In genomic region chr2:86420913-86421312, GRCh38 we compare ENCODE assay signal across 26 cellular contexts.
"Had no signal": no experiment of that assay in that cellular context is flagged by ENCODE, and none has a peak within 500 bp of the region (broad histone marks: within the 10 kb centered on the region; RNA-seq: fewer than 3 reads in every experiment).

No MANE protein-coding gene starts in this region.

- H3K36me3 Mint-ChIP-seq: natural killer cell; stimulated activated naive B cell treated with anti-CD40 and anti-IgM and Interleukin-4, amounts not matched to agents 10 μg/mL and 1 μg/mL and 100 μg/mL, for 72 hours had no signal

- H3K36me3 ChIP-seq: colonic mucosa, esophagus muscularis mucosa, gastroesophageal sphincter, heart right ventricle, left lung, pancreas, right lobe of liver, suprapubic skin, transverse colon, upper lobe of right lung, uterus had no signal

- ATAC-seq: foreskin keratinocyte; gastroesophageal sphincter; heart right ventricle; left cardiac atrium; left lung; natural killer cell; pancreas; right lobe of liver; stimulated activated naive B cell treated with anti-CD40 and anti-IgM and Interleukin-4, amounts not matched to agents 10 μg/mL and 1 μg/mL and 100 μg/mL, for 72 hours; upper lobe of right lung had no signal

- DNase-seq: colonic mucosa; effector memory CD4-positive, alpha-beta T cell; foreskin keratinocyte; heart right ventricle; hippocampal formation; left cardiac atrium; left lung; mammary epithelial cell; mesendoderm; natural killer cell; pancreas; right lobe of liver; small intestine; stimulated activated CD4-positive, alpha-beta T cell treated with anti-CD3 and anti-CD28 coated beads, Interleukin-15, amount 100 ng/mL, for 24 hours; stimulated activated CD4-positive, alpha-beta T cell treated with anti-CD3 and anti-CD28 coated beads, Interleukin-2, amount 100 ng/mL, for 48 hours; stimulated activated naive B cell treated with anti-CD40 and anti-IgM and Interleukin-4, amounts not matched to agents 10 μg/mL and 1 μg/mL and 100 μg/mL, for 72 hours; transverse colon; upper lobe of right lung; uterus had no signal

- H3K4me1 ChIP-seq: colonic mucosa, esophagus muscularis mucosa, foreskin keratinocyte, gastroesophageal sphincter, pancreas, right lobe of liver, suprapubic skin, transverse colon, upper lobe of right lung, uterus had no signal

- H3K4me3 Mint-ChIP-seq: dendritic cell treated with granulocyte-macrophage colony-stimulating factor and Interleukin-4, amounts not matched to agents 40 ng/mL and 50 ng/mL, for 4 days; natural killer cell; stimulated activated naive B cell treated with anti-CD40 and anti-IgM and Interleukin-4, amounts not matched to agents 10 μg/mL and 1 μg/mL and 100 μg/mL, for 72 hours; stimulated activated naive CD8-positive, alpha-beta T cell treated with anti-CD3 and anti-CD28 coated beads, Interleukin-15, Interleukin-2, amounts not matched to agents 100 ng/mL and 50 ng/mL, for 24 hours had no signal

- H3K27me3 Mint-ChIP-seq: dendritic cell treated with granulocyte-macrophage colony-stimulating factor and Interleukin-4, amounts not matched to agents 40 ng/mL and 50 ng/mL, for 4 days had no signal

- FAIRE-seq: endothelial cell of umbilical vein, islet of Langerhans, pancreas, small intestine had no signal

- H3K27me3 ChIP-seq: colonic mucosa, esophagus muscularis mucosa, foreskin keratinocyte, gastroesophageal sphincter, pancreas, right lobe of liver, uterus had no signal

- H3K4me1 Mint-ChIP-seq: natural killer cell had no signal

- H3K4me3 ChIP-seq: colonic mucosa, esophagus muscularis mucosa, gastroesophageal sphincter, heart right ventricle, left lung, pancreas, right lobe of liver, suprapubic skin, transverse colon, upper lobe of right lung, uterus had no signal

- H3K27ac Mint-ChIP-seq: dendritic cell treated with granulocyte-macrophage colony-stimulating factor and Interleukin-4, amounts not matched to agents 40 ng/mL and 50 ng/mL, for 4 days; natural killer cell; stimulated activated naive B cell treated with anti-CD40 and anti-IgM and Interleukin-4, amounts not matched to agents 10 μg/mL and 1 μg/mL and 100 μg/mL, for 72 hours; stimulated activated naive CD8-positive, alpha-beta T cell treated with anti-CD3 and anti-CD28 coated beads, Interleukin-15, Interleukin-2, amounts not matched to agents 100 ng/mL and 50 ng/mL, for 24 hours had no signal

- H3K27ac ChIP-seq: colonic mucosa, esophagus muscularis mucosa, foreskin keratinocyte, gastroesophageal sphincter, heart right ventricle, left lung, pancreas, right lobe of liver, suprapubic skin, transverse colon, upper lobe of right lung, uterus had no signal

- H3K9me3 Mint-ChIP-seq: dendritic cell treated with granulocyte-macrophage colony-stimulating factor and Interleukin-4, amounts not matched to agents 40 ng/mL and 50 ng/mL, for 4 days; natural killer cell; stimulated activated naive CD8-positive, alpha-beta T cell treated with anti-CD3 and anti-CD28 coated beads, Interleukin-15, Interleukin-2, amounts not matched to agents 100 ng/mL and 50 ng/mL, for 24 hours had no signal

- H3K9me3 ChIP-seq: colonic mucosa, pancreas, right lobe of liver, suprapubic skin, transverse colon, upper lobe of right lung, uterus had no signal
